In the genomic region with DNA sequence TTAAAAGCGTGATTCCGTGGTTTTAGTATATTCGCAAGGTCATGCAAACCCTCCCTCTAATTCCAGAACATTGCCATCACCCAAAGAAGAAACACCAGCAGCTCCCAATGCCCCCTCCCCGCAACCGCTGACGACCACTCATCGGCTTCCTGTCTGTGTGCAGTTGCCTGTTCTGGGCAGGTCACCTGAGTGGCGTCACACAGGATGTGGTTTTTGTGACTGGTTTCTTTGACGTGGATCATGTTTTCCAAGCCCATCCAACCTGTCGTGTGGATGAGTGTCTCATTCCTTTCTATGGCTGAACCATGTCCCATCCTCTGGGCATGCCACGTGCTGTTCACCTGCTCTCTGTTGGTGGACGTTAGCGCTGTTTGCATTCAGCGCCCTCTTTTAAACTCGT, we compare ENCODE assay signal across 11 cellular contexts. TPM values are rescaled to one million over a fixed set of nuclear protein-coding genes. Genes with fewer than 3 reads are reported as not detected.
A peak's percentile ranks its signal among the peaks of the same experiment; 100 is the strongest.
DNase-seq lines count a peak whose midpoint lies in the region; ATAC-seq and TF ChIP-seq lines count a peak whose summit lies in the region.
"Had no signal": no experiment of that assay in that cellular context is flagged by ENCODE, and none has a peak within 500 bp of the region (broad histone marks: within the 10 kb centered on the region; RNA-seq: fewer than 3 reads in every experiment).

No MANE protein-coding gene starts in this region.

- no peak for TF ChIP-seq CTCF in mammary epithelial cell (conservative IDR thresholded peaks at IDR 0.05 in 1 of 2, IDR thresholded peaks at IDR 0.05 in 1 of 2; ENCODE audit: extremely low read depth in 1 of 2, insufficient read depth in 1 of 2, low read depth in 1 of 2, low read length in 2 of 2)
- TF ChIP-seq CTCF in MCF 10A (IDR thresholded peaks at IDR 0.05; ENCODE audit: unreplicated experiment), result no peak

- H3K4me3 ChIP-seq in mammary epithelial cell (replicated peaks in 1 of 3; ENCODE audit: insufficient read depth in 1 of 3, low read depth in 2 of 3, low read length in 3 of 3), result no peak overlapping the region

- no peaks in the 10 kb centered on the region for H3K36me3 Mint-ChIP-seq in MCF 10A (ENCODE audit: insufficient read depth, unreplicated experiment)
- H3K36me3 Mint-ChIP-seq in activated CD8-positive, alpha-beta memory T cell treated with anti-CD3 and anti-CD28 coated beads, Interleukin-2, amount 10 ng/mL, durations not matched to agents 7 days and 5 days, result no peaks in the 10 kb centered on the region

- no peaks in the 10 kb centered on the region for H3K27me3 ChIP-seq in mammary epithelial cell (ENCODE audit: insufficient read depth, low read length)

- no peak overlapping the region for H3K4me3 Mint-ChIP-seq in MCF 10A (ENCODE audit: unreplicated experiment)
- no peak overlapping the region for H3K4me3 Mint-ChIP-seq in activated CD8-positive, alpha-beta memory T cell treated with anti-CD3 and anti-CD28 coated beads, Interleukin-2, amount 10 ng/mL, durations not matched to agents 7 days and 5 days
- H3K4me3 Mint-ChIP-seq in stimulated activated naive CD8-positive, alpha-beta T cell treated with anti-CD3 and anti-CD28 coated beads, Interleukin-15, amount 100 ng/mL, for 72 hours, result peak overlapping the region; percentile 9 to 70
- H3K4me3 Mint-ChIP-seq: nephron had no signal

- no peak overlapping the region for H3K4me2 ChIP-seq in mammary epithelial cell (ENCODE audit: insufficient read depth, low read depth, low read length)

- H3K9me3 Mint-ChIP-seq in MCF 10A (ENCODE audit: unreplicated experiment), result no peaks in the 10 kb centered on the region
- H3K9me3 Mint-ChIP-seq in activated CD8-positive, alpha-beta memory T cell treated with anti-CD3 and anti-CD28 coated beads, Interleukin-2, amount 10 ng/mL, durations not matched to agents 7 days and 5 days (ENCODE audit: low read depth), result no peaks in the 10 kb centered on the region
- no peaks in the 10 kb centered on the region for H3K9me3 Mint-ChIP-seq in stimulated activated naive CD8-positive, alpha-beta T cell treated with anti-CD3 and anti-CD28 coated beads, Interleukin-15, amount 100 ng/mL, for 72 hours
- H3K9me3 Mint-ChIP-seq: nephron had no signal

- CTCF ChIA-PET in mammary epithelial cell (lab: Charles Lee; ENCODE audit: low non-redundant PET) (no interaction called here), MCF 10A (lab: Yijun Ruan, JAX) (no interaction called here)
- CTCF ChIA-PET in activated CD8-positive, alpha-beta memory T cell treated with anti-CD3 and anti-CD28 coated beads, Interleukin-2, amount 10 ng/mL, durations not matched to agents 7 days and 5 days (lab: Charles Lee), result interaction anchor here (1.4 kb wide), 1 partner anchor 146 kb away, joined by 3 read pairs; no protein-coding TSS in a partner anchor

- H3K4me1 Mint-ChIP-seq in MCF 10A (ENCODE audit: insufficient read depth, unreplicated experiment), result peaks cover 23% of the 10 kb centered on the region
- peaks cover 24% of the 10 kb centered on the region for H3K4me1 Mint-ChIP-seq in activated CD8-positive, alpha-beta memory T cell treated with anti-CD3 and anti-CD28 coated beads, Interleukin-2, amount 10 ng/mL, durations not matched to agents 7 days and 5 days
- peaks cover 42% of the 10 kb centered on the region for H3K4me1 Mint-ChIP-seq in stimulated activated naive CD8-positive, alpha-beta T cell treated with anti-CD3 and anti-CD28 coated beads, Interleukin-15, amount 100 ng/mL, for 72 hours

- H3K4me1 ChIP-seq in mammary epithelial cell (ENCODE audit: insufficient read depth, low read length), result peaks cover 27% of the 10 kb centered on the region

- H4K20me1 ChIP-seq in mammary epithelial cell (ENCODE audit: insufficient read depth, low read length), result no peaks in the 10 kb centered on the region

- H3K27me3 Mint-ChIP-seq in MCF 10A (ENCODE audit: insufficient read depth, unreplicated experiment), result no peaks in the 10 kb centered on the region
- peaks cover 20% of the 10 kb centered on the region for H3K27me3 Mint-ChIP-seq in activated CD8-positive, alpha-beta memory T cell treated with anti-CD3 and anti-CD28 coated beads, Interleukin-2, amount 10 ng/mL, durations not matched to agents 7 days and 5 days
- H3K27me3 Mint-ChIP-seq in stimulated activated naive CD8-positive, alpha-beta T cell treated with anti-CD3 and anti-CD28 coated beads, Interleukin-15, amount 100 ng/mL, for 72 hours, result peaks cover 8% of the 10 kb centered on the region

- no peak overlapping the region for H2AFZ ChIP-seq in mammary epithelial cell (ENCODE audit: low read depth, low read length)

- intact Hi-C loops in mammary epithelial cell (cut with micrococcal nuclease) (no loop called here), MCF 10A (cut with micrococcal nuclease) (no loop called here)

- no peak overlapping the region for H3K27ac Mint-ChIP-seq in MCF 10A (ENCODE audit: low read depth, unreplicated experiment)
- H3K27ac Mint-ChIP-seq in activated CD8-positive, alpha-beta memory T cell treated with anti-CD3 and anti-CD28 coated beads, Interleukin-2, amount 10 ng/mL, durations not matched to agents 7 days and 5 days, result peak overlapping the region; percentile 36
- peak overlapping the region; percentile 82 to 85 for H3K27ac Mint-ChIP-seq in stimulated activated naive CD8-positive, alpha-beta T cell treated with anti-CD3 and anti-CD28 coated beads, Interleukin-15, amount 100 ng/mL, for 72 hours
- H3K27ac Mint-ChIP-seq: nephron had no signal

- H3K27ac ChIP-seq in mammary epithelial cell (ENCODE audit: insufficient read depth, low read depth, low read length), result no peak overlapping the region

- in situ Hi-C loops in mammary epithelial cell (cut with MboI; ENCODE audit: low sequenced_read_pairs in 2 of 2), result no loop called here

- DNase-seq in mammary epithelial cell (peak; percentile 68), MCF 10A (ENCODE audit: unreplicated experiment) (no peak), glomerular visceral epithelial cell (ENCODE audit: extremely low spot score) (peak; percentile 34), superior temporal gyrus (ENCODE audit: extremely low spot score) (no peak), dermis blood vessel endothelial cell (no peak)
- peak; percentile 82 for DNase-seq in activated CD8-positive, alpha-beta memory T cell treated with anti-CD3 and anti-CD28 coated beads, Interleukin-2, amount 10 ng/mL, durations not matched to agents 7 days and 5 days
- peak; percentile 39 to 61 for DNase-seq in stimulated activated naive CD8-positive, alpha-beta T cell treated with anti-CD3 and anti-CD28 coated beads, Interleukin-15, amount 100 ng/mL, for 72 hours

- no peak overlapping the region for H3K9ac ChIP-seq in mammary epithelial cell (ENCODE audit: insufficient read depth, low read length)

- BruUV-seq in mammary epithelial cell (replicated peaks; lab: Mats Ljungman, UMichigan) (no TSS peak), MCF 10A (replicated peaks; lab: Mats Ljungman, UMichigan) (no TSS peak)

- dilution Hi-C loops in mammary epithelial cell (cut with HindIII; ENCODE audit: low sequenced_read_pairs), result no loop called here

- POLR2A ChIA-PET in MCF 10A (lab: Yijun Ruan, JAX), result no interaction called here

- ATAC-seq in activated CD8-positive, alpha-beta memory T cell treated with anti-CD3 and anti-CD28 coated beads, Interleukin-2, amount 10 ng/mL, durations not matched to agents 7 days and 5 days, result peak; percentile 61
- peak; percentile 85 for ATAC-seq in stimulated activated naive CD8-positive, alpha-beta T cell treated with anti-CD3 and anti-CD28 coated beads, Interleukin-15, amount 100 ng/mL, for 72 hours
- ATAC-seq in GM18498 (IDR thresholded peaks at IDR 0.05; ENCODE audit: unreplicated experiment), result no peak

- WGBS in mammary epithelial cell (ENCODE audit: low coverage, missing lambda C conversion rate), result 72% methylated on average over 15 of the region's 15 CpGs

- H3K79me2 ChIP-seq in mammary epithelial cell (ENCODE audit: insufficient read depth, low read length), result no peaks in the 10 kb centered on the region

- no peaks in the 10 kb centered on the region for H3K9me3 ChIP-seq in mammary epithelial cell (replicated peaks; ENCODE audit: insufficient read depth, low read length)

- H3K36me3 ChIP-seq in mammary epithelial cell (ENCODE audit: insufficient read depth, low read length), result no peaks in the 10 kb centered on the region

RNA-seq across cellular contexts. Expression of gene ATP2C2, which starts 8.2 kb away (rescaled TPM):
- total RNA-seq in mammary epithelial cell (under 1 TPM; 0.19 to 0.67 TPM), MCF 10A (2022) (not detected in 2 replicates), dermis blood vessel endothelial cell (not detected in 2 replicates)
- not detected for polyA plus RNA-seq in mammary epithelial cell
- not detected for polyA minus RNA-seq in mammary epithelial cell
- not detected for total RNA-seq in activated CD8-positive, alpha-beta memory T cell treated with anti-CD3 and anti-CD28 coated beads, Interleukin-2, amount 10 ng/mL, durations not matched to agents 7 days and 5 days
- total RNA-seq: NCI-H460 had no signal
- polyA plus RNA-seq: AG04450 had no signal

Comparison
In these comparisons a context has a peak if more than half of its experiments do, and no peak if none do; other contexts are left out.
1. DNase-seq: peak in mammary epithelial cell (single experiment), activated CD8-positive, alpha-beta memory T cell treated with anti-CD3 and anti-CD28 coated beads, Interleukin-2, amount 10 ng/mL, durations not matched to agents 7 days and 5 days (single experiment), glomerular visceral epithelial cell (single experiment) and stimulated activated naive CD8-positive, alpha-beta T cell treated with anti-CD3 and anti-CD28 coated beads, Interleukin-15, amount 100 ng/mL, for 72 hours (2 of 2); none in MCF 10A (single experiment), superior temporal gyrus (single experiment) and dermis blood vessel endothelial cell (single experiment).
2. H3K4me3 Mint-ChIP-seq: peak in stimulated activated naive CD8-positive, alpha-beta T cell treated with anti-CD3 and anti-CD28 coated beads, Interleukin-15, amount 100 ng/mL, for 72 hours (2 of 2); none in MCF 10A (single experiment) and activated CD8-positive, alpha-beta memory T cell treated with anti-CD3 and anti-CD28 coated beads, Interleukin-2, amount 10 ng/mL, durations not matched to agents 7 days and 5 days (single experiment).